1 cellular context compared by ENCODE assay signal in genomic region chr4:173382349-173382748, GRCh38.
TF ChIP-seq lines count a peak whose summit lies in the region.

No MANE protein-coding gene starts in this region.

TF ChIP-seq in K562, 482 proteins besides CTCF, POLR2A, EP300 and RAD21:
- TF ChIP-seq C11orf30 (IDR thresholded peaks at IDR 0.05; ENCODE audit: low read depth) (peak; percentile 75), MAFF (IDR thresholded peaks at IDR 0.05; ENCODE audit: low read length) (0 out of 2 replicates have a peak, but pooled peaks have one; percentile 29), ZBTB8A (IDR thresholded peaks at IDR 0.05; ENCODE audit: partially characterized antibody) (no peak), ZNF316 (IDR thresholded peaks at IDR 0.05) (peak; percentile 89), MAFG (tag; conservative IDR thresholded peaks at IDR 0.05) (peak; percentile 11; the same call in 1 of the 2 replicates)
